ENCODE assay signal across 16 cellular contexts in the genomic region with DNA sequence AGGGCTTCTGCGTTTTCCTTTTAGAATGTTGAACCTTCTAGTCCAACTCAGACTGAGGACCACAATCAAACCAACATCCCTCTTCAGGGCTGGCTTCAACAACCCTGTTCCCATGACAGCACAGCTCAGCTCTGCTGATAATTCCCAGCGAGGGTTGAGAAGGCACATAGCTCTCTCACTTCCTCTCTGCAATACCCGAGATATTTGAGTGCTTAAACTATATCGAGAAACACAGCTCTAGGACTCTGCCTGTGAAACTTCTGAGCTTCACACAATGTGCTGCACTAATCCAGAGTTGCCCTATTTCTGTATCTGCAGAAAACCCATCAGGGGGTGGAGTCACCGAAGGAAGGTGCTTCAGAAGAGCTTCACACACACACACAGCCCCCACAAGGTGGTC. TPM values are rescaled to one million over a fixed set of nuclear protein-coding genes. Genes with fewer than 3 reads are reported as not detected.
A peak's percentile ranks its signal among the peaks of the same experiment; 100 is the strongest.
DNase-seq lines count a peak whose midpoint lies in the region; ATAC-seq, FAIRE-seq and TF ChIP-seq lines count a peak whose summit lies in the region.
"Had no signal": no experiment of that assay in that cellular context is flagged by ENCODE, and none has a peak within 500 bp of the region (broad histone marks: within the 10 kb centered on the region; RNA-seq: fewer than 3 reads in every experiment).

No MANE protein-coding gene starts in this region.

- FAIRE-seq in GM12891 (lab: Jason Lieb, UNC) (peak; percentile 87), urothelium cell line (lab: Jason Lieb, UNC) (no peak)
- FAIRE-seq: G401.6, K562 had no signal

- no peak overlapping the region for H3K27ac ChIP-seq in thyroid gland
- H3K27ac ChIP-seq: upper lobe of right lung had no signal

- no peaks in the 10 kb centered on the region for H3K27me3 ChIP-seq in thyroid gland

- H3K36me3 ChIP-seq in thyroid gland = no peaks in the 10 kb centered on the region
- H3K36me3 ChIP-seq: BE2C, upper lobe of right lung had no signal

- no peak for TF ChIP-seq CTCF in thyroid gland (IDR thresholded peaks at IDR 0.05)

- no peak overlapping the region for H3K4me3 ChIP-seq in thyroid gland (replicated peaks in 1 of 3)
- H3K4me3 ChIP-seq: K562, upper lobe of right lung had no signal

- peak; percentile 61 for ATAC-seq in HG02870 (IDR thresholded peaks at IDR 0.05; ENCODE audit: unreplicated experiment)
- peak; percentile 51 for ATAC-seq in HG03575 (IDR thresholded peaks at IDR 0.05; ENCODE audit: extremely low read depth, insufficient number of reproducible peaks, low FRiP score, unreplicated experiment)
- ATAC-seq: K562, left lobe of liver, upper lobe of right lung had no signal

- 43 to 50% methylated on average over 5 of the region's 5 CpGs for WGBS in thyroid gland, 2 donors

- TF ChIP-seq POLR2A in GM12891 (IDR thresholded peaks at IDR 0.05; ENCODE audit: low read depth, low read length) = no peak
- no peak for TF ChIP-seq POLR2A in thyroid gland (IDR thresholded peaks at IDR 0.05)

- H3K4me1 ChIP-seq in thyroid gland = peaks cover 0 to 8% of the 10 kb centered on the region in 2 donors
- H3K4me1 ChIP-seq: BE2C had no signal

- no peaks in the 10 kb centered on the region for H3K9me3 ChIP-seq in thyroid gland
- H3K9me3 ChIP-seq: BE2C, upper lobe of right lung had no signal

- intact Hi-C loops in thyroid gland (cut with DNase I) = no loop called here

- peak; percentile 43 for DNase-seq in GM12891 (ENCODE audit: insufficient read length, low spot score)
- DNase-seq in GM19240 (ENCODE audit: insufficient read length, low spot score) = peak; percentile 11
- DNase-seq in germinal center (ENCODE audit: low spot score) = no peak
- no peak for DNase-seq in urothelium cell line (ENCODE audit: low spot score)
- no peak for DNase-seq in activated T-cell treated with anti-CD3 and anti-CD28 coated beads, Interleukin-2, amount 50 U/mL, for 1 hour
- DNase-seq in thyroid gland = no peak
- DNase-seq: aorta, BE2C, HCEC 1CT, Right ventricle myocardium superior, upper lobe of right lung had no signal

TF ChIP-seq in GM12891, 5 proteins besides CTCF, POLR2A, EP300 and RAD21:
- TF ChIP-seq POLR2AphosphoS5 (IDR thresholded peaks at IDR 0.05; ENCODE audit: low read depth, low read length) = no peak
- TF ChIP-seq SPI1 (IDR thresholded peaks at IDR 0.05; ENCODE audit: low read depth, low read length) = peak; percentile 97

RNA-seq across cellular contexts. Expression of gene ADARB2, which starts 1.6 kb away (rescaled TPM):
- 1.3 TPM for polyA plus RNA-seq in GM12891 (2012; ENCODE audit: low read depth, missing spikeins)
- total RNA-seq in thyroid gland = under 1 TPM in 2 of 4 donors, not detected in 2; 0.08 to 0.15 TPM
- total RNA-seq: aorta, K562, Right ventricle myocardium superior had no signal
- polyA plus RNA-seq: K562 had no signal

Comparison
In these comparisons a context has a peak if more than half of its experiments do, and no peak if none do; other contexts are left out.
1. DNase-seq: peak in GM12891 (single experiment) and GM19240 (single experiment); none in germinal center (single experiment), urothelium cell line (single experiment), activated T-cell treated with anti-CD3 and anti-CD28 coated beads, Interleukin-2, amount 50 U/mL, for 1 hour (single experiment) and thyroid gland (0 of 2).